In genomic region chr2:136736236-136736635, GRCh38 we compare ENCODE assay signal across 32 cellular contexts. TPM values are rescaled to one million over a fixed set of nuclear protein-coding genes. Genes with fewer than 3 reads are reported as not detected.
"Had no signal": no experiment of that assay in that cellular context is flagged by ENCODE, and none has a peak within 500 bp of the region (broad histone marks: within the 10 kb centered on the region; RNA-seq: fewer than 3 reads in every experiment).

No MANE protein-coding gene starts in this region.

- H3K4me3 Mint-ChIP-seq: dendritic cell treated with granulocyte-macrophage colony-stimulating factor and Interleukin-4, amounts not matched to agents 40 ng/mL and 50 ng/mL, for 4 days; effector memory CD8-positive, alpha-beta T cell; endodermal cell; mesothelial cell of epicardium; naive thymus-derived CD4-positive, alpha-beta T cell had no signal

- H3K27ac Mint-ChIP-seq: dendritic cell treated with granulocyte-macrophage colony-stimulating factor and Interleukin-4, amounts not matched to agents 40 ng/mL and 50 ng/mL, for 4 days; effector memory CD8-positive, alpha-beta T cell; endodermal cell; mesothelial cell of epicardium; naive thymus-derived CD4-positive, alpha-beta T cell had no signal

- H3K4me1 Mint-ChIP-seq: endodermal cell, mesothelial cell of epicardium had no signal

- FAIRE-seq: endometrium, islet of Langerhans, keratinocyte had no signal

- H3K27me3 ChIP-seq: colonic mucosa, esophagus squamous epithelium, gastrocnemius medialis, left lung had no signal

- H3K36me3 Mint-ChIP-seq: mesothelial cell of epicardium; naive thymus-derived CD4-positive, alpha-beta T cell had no signal

- H3K9me3 Mint-ChIP-seq: dendritic cell treated with granulocyte-macrophage colony-stimulating factor and Interleukin-4, amounts not matched to agents 40 ng/mL and 50 ng/mL, for 4 days; endodermal cell; mesothelial cell of epicardium had no signal

- H3K27me3 Mint-ChIP-seq: dendritic cell treated with granulocyte-macrophage colony-stimulating factor and Interleukin-4, amounts not matched to agents 40 ng/mL and 50 ng/mL, for 4 days had no signal

- H3K9me3 ChIP-seq: colonic mucosa, esophagus squamous epithelium, gastrocnemius medialis, heart right ventricle, left lung, lower lobe of right lung, mucosa of descending colon had no signal

- ATAC-seq: effector memory CD8-positive, alpha-beta T cell; esophagus mucosa; gastrocnemius medialis; heart right ventricle; left cardiac atrium; left lung; left ventricle myocardium superior; lower lobe of right lung; mucosa of descending colon; naive thymus-derived CD4-positive, alpha-beta T cell had no signal

- H3K27ac ChIP-seq: colonic mucosa, epithelial cell of prostate, esophagus squamous epithelium, gastrocnemius medialis, heart right ventricle, left lung, lower lobe of right lung had no signal

- H3K36me3 ChIP-seq: colonic mucosa, esophagus squamous epithelium, gastrocnemius medialis, heart right ventricle, left lung, lower lobe of right lung had no signal

- DNase-seq: colonic mucosa; cortex of kidney; effector CD8-positive, alpha-beta T cell; effector memory CD8-positive, alpha-beta T cell; endodermal cell; erythroblast; esophagus squamous epithelium; foreskin fibroblast; foreskin melanocyte; gastrocnemius medialis; glutamatergic neuron; head of caudate nucleus; heart right ventricle; hippocampal formation; left cardiac atrium; left lung; left ventricle myocardium superior; lower lobe of right lung; mesenchymal stem cell; mucosa of descending colon; naive thymus-derived CD4-positive, alpha-beta T cell had no signal

- H3K4me1 ChIP-seq: colonic mucosa, esophagus squamous epithelium, gastrocnemius medialis, left lung, lower lobe of right lung had no signal

- H3K4me3 ChIP-seq: colonic mucosa, esophagus squamous epithelium, gastrocnemius medialis, heart right ventricle, left lung, lower lobe of right lung, mucosa of descending colon had no signal

RNA-seq across cellular contexts. Expression of gene THSD7B, which starts 29.1 kb away (rescaled TPM):
- total RNA-seq: dermis microvascular lymphatic vessel endothelial cell; gastrocnemius medialis; glomerular endothelial cell; lower leg skin; lung microvascular endothelial cell; naive thymus-derived CD4-positive, alpha-beta T cell had no signal
- polyA plus RNA-seq: naive thymus-derived CD4-positive, alpha-beta T cell had no signal
